Comparison of ENCODE assay signal across 8 cellular contexts in genomic region chr20:36050436-36051317, GRCh38.
DNase-seq lines count a peak whose midpoint lies in the region; ATAC-seq and TF ChIP-seq lines count a peak whose summit lies in the region.

No MANE protein-coding gene starts in this region.

- peak overlapping the region; percentile 77 for H3K4me2 ChIP-seq in hepatocyte

- peak overlapping the region; percentile 87 for H3K9ac ChIP-seq in rectal smooth muscle tissue (ENCODE audit: low read length)

- intact Hi-C loops in ascending aorta (cut with DNase I) (loop anchor here (1.0 to 2.0 kb wide), 2 partner anchors 14 to 56 kb away; no protein-coding TSS in a partner anchor), vagina (cut with DNase I) (no loop called here)

- H3K4me1 Mint-ChIP-seq in T-helper 2 cell treated with Interferon-gamma antibody and Interleukin-4, amounts not matched to agents 5 μg/mL and 100 μg/mL, for 36 hours (ENCODE audit: low read depth) = peaks cover 27% of the 10 kb centered on the region

- H3K36me3 ChIP-seq in ascending aorta = peaks cover 4% of the 10 kb centered on the region in 2 donors
- H3K36me3 ChIP-seq in hepatocyte (replicated peaks; ENCODE audit: insufficient read depth, low read depth) = no peaks in the 10 kb centered on the region
- H3K36me3 ChIP-seq in rectal smooth muscle tissue (ENCODE audit: control insufficient read depth, insufficient read depth, low read length) = no peaks in the 10 kb centered on the region
- peaks cover 0 to 8% of the 10 kb centered on the region in 2 donors for H3K36me3 ChIP-seq in vagina

- DNase-seq in NCI-H187 (lab: John Stamatoyannopoulos, UW) = peak; percentile 73 to 82
- peak; percentile 86 for DNase-seq in T-helper 2 cell treated with Interferon-gamma antibody and Interleukin-4, amounts not matched to agents 5 μg/mL and 100 μg/mL, for 36 hours (ENCODE audit: low spot score)
- DNase-seq in ascending aorta (ENCODE audit: low spot score in 2 of 2) = peak; percentile 62 to 93
- peak; percentile 95 for DNase-seq in hepatocyte (ENCODE audit: low spot score)
- peak in 1 of 2 donors; percentile 90 for DNase-seq in vagina (ENCODE audit: extremely low spot score in 2 of 2)

- H3K27me3 Mint-ChIP-seq in T-helper 2 cell treated with Interferon-gamma antibody and Interleukin-4, amounts not matched to agents 5 μg/mL and 100 μg/mL, for 36 hours (ENCODE audit: low read depth) = peaks cover 12% of the 10 kb centered on the region

- peak in 1 of 2 donors; percentile 89 for TF ChIP-seq POLR2A in vagina (IDR thresholded peaks at IDR 0.05)

- peak overlapping the region; percentile 91 for H3K4me3 Mint-ChIP-seq in T-helper 2 cell treated with Interferon-gamma antibody and Interleukin-4, amounts not matched to agents 5 μg/mL and 100 μg/mL, for 36 hours

- H2AFZ ChIP-seq in hepatocyte = peak overlapping the region; percentile 62

- H4K20me1 ChIP-seq in hepatocyte (ENCODE audit: insufficient read depth, poor library complexity, severe bottlenecking) = peaks cover 37% of the 10 kb centered on the region

- H3K9me3 ChIP-seq in ascending aorta (no peaks in the 10 kb centered on the region), hepatocyte (ENCODE audit: low read depth) (no peaks in the 10 kb centered on the region), vagina (no peaks in the 10 kb centered on the region)

- H3K27ac ChIP-seq in ascending aorta = peak overlapping the region; percentile 96 to 99
- H3K27ac ChIP-seq in hepatocyte = peak overlapping the region; percentile 100
- H3K27ac ChIP-seq in rectal smooth muscle tissue (ENCODE audit: low read depth, low read length) = peak overlapping the region; percentile 95
- H3K27ac ChIP-seq in vagina = peak overlapping the region; percentile 97

- no peaks in the 10 kb centered on the region for H3K9me3 Mint-ChIP-seq in T-helper 2 cell treated with Interferon-gamma antibody and Interleukin-4, amounts not matched to agents 5 μg/mL and 100 μg/mL, for 36 hours

- H3K79me2 ChIP-seq in hepatocyte = peaks cover 49% of the 10 kb centered on the region

- peak overlapping the region; percentile 73 to 99 for H3K4me3 ChIP-seq in ascending aorta
- peak overlapping the region; percentile 98 for H3K4me3 ChIP-seq in hepatocyte
- H3K4me3 ChIP-seq in rectal smooth muscle tissue (ENCODE audit: low read length) = peak overlapping the region; percentile 80
- peak overlapping the region; percentile 64 to 95 for H3K4me3 ChIP-seq in vagina

- H3K9me2 ChIP-seq in hepatocyte (replicated peaks; ENCODE audit: insufficient read depth) = no peaks in the 10 kb centered on the region

- H3K27me3 ChIP-seq in ascending aorta (no peaks in the 10 kb centered on the region), hepatocyte (no peaks in the 10 kb centered on the region), rectal smooth muscle tissue (ENCODE audit: control insufficient read depth, insufficient read depth, low read length) (no peaks in the 10 kb centered on the region), vagina (no peaks in the 10 kb centered on the region)

- no peak for TF ChIP-seq CTCF in ascending aorta (IDR thresholded peaks at IDR 0.05)
- TF ChIP-seq CTCF in hepatocyte (IDR thresholded peaks at IDR 0.05; ENCODE audit: poor library complexity) = no peak
- TF ChIP-seq CTCF in vagina (IDR thresholded peaks at IDR 0.05) = no peak

- peaks cover 29% of the 10 kb centered on the region for H3K36me3 Mint-ChIP-seq in T-helper 2 cell treated with Interferon-gamma antibody and Interleukin-4, amounts not matched to agents 5 μg/mL and 100 μg/mL, for 36 hours (ENCODE audit: low read depth)

- peak; percentile 94 for ATAC-seq in GM18498 (IDR thresholded peaks at IDR 0.05; ENCODE audit: unreplicated experiment)
- peak; percentile 93 for ATAC-seq in HG02885 (IDR thresholded peaks at IDR 0.05; ENCODE audit: poor library complexity, unreplicated experiment)

- H3K4me1 ChIP-seq in ascending aorta (peaks cover 0 to 11% of the 10 kb centered on the region in 2 donors), hepatocyte (ENCODE audit: insufficient read depth) (peaks cover 4% of the 10 kb centered on the region), rectal smooth muscle tissue (ENCODE audit: control insufficient read depth, insufficient read depth, low read length) (no peaks in the 10 kb centered on the region), vagina (peaks cover 33% of the 10 kb centered on the region)

- H3K27ac Mint-ChIP-seq in T-helper 2 cell treated with Interferon-gamma antibody and Interleukin-4, amounts not matched to agents 5 μg/mL and 100 μg/mL, for 36 hours = peak overlapping the region; percentile 87

- 11% methylated on average over 72 of the region's 75 CpGs for whole genome bisulfite sequencing in hepatocyte (ENCODE audit: low lambda C conversion rate, missing lambda C conversion rate)
